Comparison of ENCODE assay signal across 21 cellular contexts in genomic region chr4:89541998-89542397, GRCh38.
A peak's percentile ranks its signal among the peaks of the same experiment; 100 is the strongest.
DNase-seq lines count a peak whose midpoint lies in the region; ATAC-seq, FAIRE-seq and TF ChIP-seq lines count a peak whose summit lies in the region.
"Had no signal": no experiment of that assay in that cellular context is flagged by ENCODE, and none has a peak within 500 bp of the region (broad histone marks: within the 10 kb centered on the region; RNA-seq: fewer than 3 reads in every experiment).

No MANE protein-coding gene starts in this region.

- H3K36me3 ChIP-seq in HepG2 (replicated peaks in 1 of 2; ENCODE audit: control insufficient read depth in 1 of 2, insufficient read depth in 2 of 2, low read length in 2 of 2) = no peaks in the 10 kb centered on the region
- H3K36me3 ChIP-seq: BLaER1 had no signal

- no peak overlapping the region for H2AFZ ChIP-seq in HepG2 (ENCODE audit: low read length)
- H2AFZ ChIP-seq: GM23248 had no signal

- H4K20me1 ChIP-seq in HepG2 (ENCODE audit: insufficient read depth, low read length) = no peaks in the 10 kb centered on the region
- H4K20me1 ChIP-seq: BLaER1 had no signal

- intact Hi-C loops in right cardiac atrium (cut with DNase I) = no loop called here
- intact Hi-C loops in Right ventricle myocardium superior (cut with DNase I) = no loop called here
- intact Hi-C loops in HepG2 (cut with micrococcal nuclease; ENCODE audit: unreplicated experiment) = no loop called here

- H3K27ac ChIP-seq in right cardiac atrium (ENCODE audit: low read length) = no peak overlapping the region
- no peak overlapping the region for H3K27ac ChIP-seq in HepG2 (ENCODE audit: extremely low read length, insufficient read depth, low read length)
- H3K27ac ChIP-seq: 22Rv1, BLaER1, GM23248 had no signal

- POLR2A ChIA-PET in HepG2 (lab: Yijun Ruan, JAX) = no interaction called here

- no peak overlapping the region for H3K4me2 ChIP-seq in HepG2 (ENCODE audit: low read depth, low read length)
- H3K4me2 ChIP-seq: BLaER1 had no signal

- no peaks in the 10 kb centered on the region for H3K27me3 ChIP-seq in right cardiac atrium (ENCODE audit: control insufficient read depth, insufficient read depth)
- H3K27me3 ChIP-seq in HepG2 (ENCODE audit: control insufficient read depth in 1 of 2, insufficient read depth in 2 of 2, low read length in 2 of 2) = no peaks in the 10 kb centered on the region
- H3K27me3 ChIP-seq: BLaER1 had no signal

- CTCF ChIA-PET in HepG2 (lab: Yijun Ruan, JAX; ENCODE audit: low intra/inter-chr PET ratio, low total read pairs) = no interaction called here

- H3K9me3 ChIP-seq in right cardiac atrium (ENCODE audit: control insufficient read depth, low read length) (no peaks in the 10 kb centered on the region), HepG2 (ENCODE audit: low read length) (no peaks in the 10 kb centered on the region; the same call in 1 of the 2 replicates)

- TF ChIP-seq RAD21 in HepG2 (CRISPR knock-in tag; IDR thresholded peaks at IDR 0.05) = no peak

- no peak for TF ChIP-seq CTCF in HepG2 (CRISPR knock-in tag; IDR thresholded peaks at IDR 0.05)
- no peak for TF ChIP-seq CTCF in omental fat pad (IDR thresholded peaks at IDR 0.05)

- no peak for TF ChIP-seq POLR2A in HepG2 (IDR thresholded peaks at IDR 0.05; ENCODE audit: insufficient read depth in 1 of 2, low read depth in 2 of 2, low read length in 2 of 2)

- DNase-seq in right cardiac atrium (peak in 1 of 3 donors; percentile 17), Right ventricle myocardium superior (no peak), HepG2 (ENCODE audit: low spot score) (no peak), omental fat pad (ENCODE audit: low spot score) (no peak), LoVo (ENCODE audit: low spot score) (no peak)
- DNase-seq: CD4-positive, alpha-beta memory T cell; DMS153; DMS79; GDM1; GM23248; HCEC 1CT had no signal

- H3K9ac ChIP-seq in HepG2 (ENCODE audit: insufficient read depth, low read depth, low read length) = no peak overlapping the region
- H3K9ac ChIP-seq: BLaER1, GM23248 had no signal

- peak; percentile 22 to 23 for ATAC-seq in right cardiac atrium
- ATAC-seq in Right ventricle myocardium superior (ENCODE audit: poor library complexity) = no peak
- no peak for ATAC-seq in HepG2
- peak; percentile 29 for ATAC-seq in omental fat pad (ENCODE audit: low FRiP score)
- no peak for ATAC-seq in HG03342 (IDR thresholded peaks at IDR 0.05; ENCODE audit: unreplicated experiment)
- no peak for ATAC-seq in HG03521 (IDR thresholded peaks at IDR 0.05; ENCODE audit: unreplicated experiment)
- no peak for ATAC-seq in GM21528 (IDR thresholded peaks at IDR 0.05; ENCODE audit: low FRiP score, unreplicated experiment)

- FAIRE-seq in HepG2 (lab: Jason Lieb, UNC) = no peak
- FAIRE-seq: GM12892, GM18507, GM19239, H54, HTR-8/SVneo had no signal

- no peak for TF ChIP-seq EP300 in HepG2 (IDR thresholded peaks at IDR 0.05; ENCODE audit: low read depth in 2 of 2, low read length in 2 of 2)
- no peak for TF ChIP-seq EP300 in HepG2 (CRISPR knock-in tag; IDR thresholded peaks at IDR 0.05; ENCODE audit: borderline replicate concordance)

- in situ Hi-C loops in HepG2 (cut with HindIII; ENCODE audit: extremely low pct_ligation_motif_present, low pct_unique_long_range_greater_than_20kb) = no loop called here

- no peaks in the 10 kb centered on the region for H3K4me1 ChIP-seq in right cardiac atrium (ENCODE audit: control insufficient read depth, insufficient read depth, low read length)
- H3K4me1 ChIP-seq in HepG2 (ENCODE audit: insufficient read depth, low read length) = no peaks in the 10 kb centered on the region
- H3K4me1 ChIP-seq: BLaER1 had no signal

- no peak overlapping the region for H3K4me3 ChIP-seq in right cardiac atrium (ENCODE audit: low read length)
- no peak overlapping the region for H3K4me3 ChIP-seq in HepG2 (replicated peaks in 1 of 3; ENCODE audit: insufficient read depth in 1 of 3, low read depth in 2 of 3, low read length in 3 of 3)
- H3K4me3 ChIP-seq: BLaER1, GM23248 had no signal

- BruUV-seq in HepG2 (replicated peaks; lab: Mats Ljungman, UMichigan) = no TSS peak

- H3K79me2 ChIP-seq in HepG2 (ENCODE audit: insufficient read depth, low read length) = no peaks in the 10 kb centered on the region

TF ChIP-seq in HepG2, 621 proteins besides CTCF, POLR2A, EP300 and RAD21:
- peak; percentile 97 to 99 for TF ChIP-seq MAFK (conservative IDR thresholded peaks at IDR 0.05 in 1 of 2, IDR thresholded peaks at IDR 0.05 in 1 of 2; ENCODE audit: low read length in 2 of 2)
- TF ChIP-seq MAFF (IDR thresholded peaks at IDR 0.05; ENCODE audit: low read depth, low read length) = peak; percentile 99
- TF ChIP-seq ELF3 (CRISPR knock-in tag; IDR thresholded peaks at IDR 0.05) = no peak
TF ChIP-seq in HepG2: peak in this region for 2.

Comparison
In these comparisons a context has a peak if more than half of its experiments do, and no peak if none do; other contexts are left out.
1. ATAC-seq: peak in right cardiac atrium (2 of 2) and omental fat pad (single experiment); none in Right ventricle myocardium superior (single experiment), HepG2 (single experiment), HG03342 (single experiment), HG03521 (single experiment) and GM21528 (single experiment).